In the genomic region with DNA sequence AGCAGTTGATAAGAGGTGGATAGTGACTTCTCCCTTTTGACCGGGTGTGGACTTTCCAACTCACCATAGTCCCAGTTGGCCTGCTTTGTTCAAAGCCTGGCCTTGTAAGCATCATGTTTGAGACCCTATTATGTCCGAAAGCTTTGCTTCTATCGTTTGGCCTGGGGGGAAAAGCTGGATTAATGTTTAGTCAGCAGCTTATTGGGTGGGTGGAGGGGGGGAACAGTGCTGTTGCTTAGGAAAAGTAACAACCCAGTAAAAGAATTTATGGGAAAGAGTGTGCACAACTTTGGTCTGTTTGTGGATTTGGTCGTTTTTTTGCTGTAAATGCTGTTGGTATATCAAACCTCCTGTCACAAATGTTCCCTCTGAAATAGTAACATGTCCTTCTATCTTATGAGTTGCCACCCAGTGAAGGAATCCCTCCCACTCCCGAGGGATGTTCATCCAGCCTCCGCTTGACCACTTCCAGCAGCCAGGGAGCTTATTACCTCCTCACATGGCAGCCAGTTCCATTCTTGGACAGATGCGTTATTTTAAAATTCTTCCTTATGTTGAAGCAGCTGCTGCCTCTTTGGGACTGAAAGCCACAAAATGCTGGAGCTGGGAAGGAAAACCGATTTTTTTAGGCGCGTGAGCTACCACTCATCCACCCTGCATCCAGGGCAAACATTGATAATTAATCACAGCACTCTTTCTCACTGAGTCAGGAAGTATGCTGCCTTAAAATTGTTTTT, we compare ENCODE assay signal across 15 cellular contexts. TPM values are rescaled to one million over a fixed set of nuclear protein-coding genes. Genes with fewer than 3 reads are reported as not detected.
DNase-seq lines count a peak whose midpoint lies in the region; ATAC-seq and TF ChIP-seq lines count a peak whose summit lies in the region.
"Had no signal": no experiment of that assay in that cellular context is flagged by ENCODE, and none has a peak within 500 bp of the region (broad histone marks: within the 10 kb centered on the region; RNA-seq: fewer than 3 reads in every experiment).

No MANE protein-coding gene starts in this region.

- peak overlapping the region; percentile 52 for H3K27ac ChIP-seq in suprapubic skin
- H3K27ac ChIP-seq: lower lobe of right lung, right lobe of liver had no signal

- no peaks in the 10 kb centered on the region for H3K27me3 Mint-ChIP-seq in activated naive CD8-positive, alpha-beta T cell treated with anti-CD3 and anti-CD28 coated beads, Interleukin-2, amount 50 U/mL, for 24 hours
- no peaks in the 10 kb centered on the region for H3K27me3 Mint-ChIP-seq in activated naive CD8-positive, alpha-beta T cell treated with anti-CD3 and anti-CD28 coated beads for 36 hours
- no peaks in the 10 kb centered on the region for H3K27me3 Mint-ChIP-seq in activated T-helper 1 cell treated with anti-CD3 and anti-CD28 coated beads, Interleukin-12 subunit alpha, Interleukin-12 subunit beta, Interleukin-2, Interleukin-4 antibody, amounts not matched to agents 30 ng/mL and 10 ng/mL and 1 ng/mL, durations not matched to agents 14 hours and 24 hours and 36 hours (ENCODE audit: insufficient read depth)
- no peaks in the 10 kb centered on the region for H3K27me3 Mint-ChIP-seq in T-cell

- H3K27me3 ChIP-seq in suprapubic skin: no peaks in the 10 kb centered on the region
- H3K27me3 ChIP-seq: right lobe of liver had no signal

- DNase-seq in activated naive CD8-positive, alpha-beta T cell treated with anti-CD3 and anti-CD28 coated beads, Interleukin-2, amount 50 U/mL, for 24 hours: no peak
- DNase-seq in activated naive CD8-positive, alpha-beta T cell treated with anti-CD3 and anti-CD28 coated beads for 36 hours: no peak
- no peak for DNase-seq in activated T-helper 1 cell treated with anti-CD3 and anti-CD28 coated beads, Interleukin-12 subunit alpha, Interleukin-12 subunit beta, Interleukin-2, Interleukin-4 antibody, amounts not matched to agents 30 ng/mL and 10 ng/mL and 1 ng/mL, durations not matched to agents 14 hours and 24 hours and 36 hours (ENCODE audit: low spot score)
- DNase-seq in left kidney (ENCODE audit: low read depth, low spot score): peak; percentile 28
- no peak for DNase-seq in suprapubic skin (ENCODE audit: low spot score in 2 of 2)
- DNase-seq in T-cell: no peak
- DNase-seq in RPMI8226: no peak
- DNase-seq: activated naive CD4-positive, alpha-beta T cell treated with Interleukin-2 at 50 U/mL for 16 hours; COR-L47; lower lobe of right lung; MM.1S; NCI-H187; NCI-H510A treated with DMSO at 0.1 percent for 48 hours; right lobe of liver had no signal

- peak overlapping the region; percentile 60 for H3K27ac Mint-ChIP-seq in activated naive CD8-positive, alpha-beta T cell treated with anti-CD3 and anti-CD28 coated beads, Interleukin-2, amount 50 U/mL, for 24 hours
- no peak overlapping the region for H3K27ac Mint-ChIP-seq in activated naive CD8-positive, alpha-beta T cell treated with anti-CD3 and anti-CD28 coated beads for 36 hours
- peak overlapping the region; percentile 87 for H3K27ac Mint-ChIP-seq in activated T-helper 1 cell treated with anti-CD3 and anti-CD28 coated beads, Interleukin-12 subunit alpha, Interleukin-12 subunit beta, Interleukin-2, Interleukin-4 antibody, amounts not matched to agents 30 ng/mL and 10 ng/mL and 1 ng/mL, durations not matched to agents 14 hours and 24 hours and 36 hours
- H3K27ac Mint-ChIP-seq in T-cell: no peak overlapping the region

- H3K4me1 Mint-ChIP-seq in activated naive CD8-positive, alpha-beta T cell treated with anti-CD3 and anti-CD28 coated beads, Interleukin-2, amount 50 U/mL, for 24 hours: peaks cover 30% of the 10 kb centered on the region
- H3K4me1 Mint-ChIP-seq in activated naive CD8-positive, alpha-beta T cell treated with anti-CD3 and anti-CD28 coated beads for 36 hours: peaks cover 28% of the 10 kb centered on the region
- peaks cover 50% of the 10 kb centered on the region for H3K4me1 Mint-ChIP-seq in activated T-helper 1 cell treated with anti-CD3 and anti-CD28 coated beads, Interleukin-12 subunit alpha, Interleukin-12 subunit beta, Interleukin-2, Interleukin-4 antibody, amounts not matched to agents 30 ng/mL and 10 ng/mL and 1 ng/mL, durations not matched to agents 14 hours and 24 hours and 36 hours (ENCODE audit: low read depth)
- H3K4me1 Mint-ChIP-seq in T-cell: peaks cover 18 to 33% (median 22%) of the 10 kb centered on the region in 3 donors

- H3K4me1 ChIP-seq in suprapubic skin: peaks cover 35% of the 10 kb centered on the region
- H3K4me1 ChIP-seq: right lobe of liver had no signal

- POLR2A ChIA-PET in T-cell (lab: Charles Lee): interaction anchor here in 1 of 2 donors (0.5 kb wide), 1 partner anchor 57 kb away, joined by 9 read pairs; no protein-coding TSS in a partner anchor

- TF ChIP-seq POLR2A in suprapubic skin (IDR thresholded peaks at IDR 0.05): no peak

- no peak for TF ChIP-seq CTCF in suprapubic skin (IDR thresholded peaks at IDR 0.05)

- peaks cover 52% of the 10 kb centered on the region for H3K36me3 Mint-ChIP-seq in activated naive CD8-positive, alpha-beta T cell treated with anti-CD3 and anti-CD28 coated beads, Interleukin-2, amount 50 U/mL, for 24 hours (ENCODE audit: low read depth)
- peaks cover 30% of the 10 kb centered on the region for H3K36me3 Mint-ChIP-seq in activated naive CD8-positive, alpha-beta T cell treated with anti-CD3 and anti-CD28 coated beads for 36 hours
- H3K36me3 Mint-ChIP-seq in activated T-helper 1 cell treated with anti-CD3 and anti-CD28 coated beads, Interleukin-12 subunit alpha, Interleukin-12 subunit beta, Interleukin-2, Interleukin-4 antibody, amounts not matched to agents 30 ng/mL and 10 ng/mL and 1 ng/mL, durations not matched to agents 14 hours and 24 hours and 36 hours (ENCODE audit: low read depth): peaks cover 54% of the 10 kb centered on the region
- H3K36me3 Mint-ChIP-seq in T-cell: peaks cover 52% of the 10 kb centered on the region

- no peak for TF ChIP-seq EP300 in suprapubic skin (IDR thresholded peaks at IDR 0.05)

- H3K9me3 ChIP-seq in suprapubic skin: no peaks in the 10 kb centered on the region
- H3K9me3 ChIP-seq: lower lobe of right lung, right lobe of liver had no signal

- CTCF ChIA-PET in T-cell (lab: Charles Lee): interaction anchor here (0.6 to 1.8 kb wide), 3 partner anchors 59 to 498 kb away, joined by 3 to 6 read pairs (median 4); a partner anchor contains a TSS

- ATAC-seq in activated naive CD8-positive, alpha-beta T cell treated with anti-CD3 and anti-CD28 coated beads, Interleukin-2, amount 50 U/mL, for 24 hours: no peak
- no peak for ATAC-seq in T-cell (replicated peaks in 1 of 4)
- no peak for ATAC-seq in GM21515 (IDR thresholded peaks at IDR 0.05; ENCODE audit: unreplicated experiment)
- ATAC-seq: lower lobe of right lung had no signal

- no peak overlapping the region for H3K4me3 ChIP-seq in suprapubic skin
- H3K4me3 ChIP-seq: lower lobe of right lung, right lobe of liver had no signal

- intact Hi-C loops in activated T-helper 1 cell treated with anti-CD3 and anti-CD28 coated beads, Interleukin-12 subunit alpha, Interleukin-12 subunit beta, Interleukin-2, Interleukin-4 antibody, amounts not matched to agents 30 ng/mL and 10 ng/mL and 1 ng/mL, durations not matched to agents 14 hours and 24 hours and 36 hours (cut with micrococcal nuclease): no loop called here

- 61% methylated on average over 10 of the region's 10 CpGs for WGBS in suprapubic skin

- H3K4me3 Mint-ChIP-seq in activated naive CD8-positive, alpha-beta T cell treated with anti-CD3 and anti-CD28 coated beads, Interleukin-2, amount 50 U/mL, for 24 hours: no peak overlapping the region
- no peak overlapping the region for H3K4me3 Mint-ChIP-seq in activated naive CD8-positive, alpha-beta T cell treated with anti-CD3 and anti-CD28 coated beads for 36 hours
- no peak overlapping the region for H3K4me3 Mint-ChIP-seq in activated T-helper 1 cell treated with anti-CD3 and anti-CD28 coated beads, Interleukin-12 subunit alpha, Interleukin-12 subunit beta, Interleukin-2, Interleukin-4 antibody, amounts not matched to agents 30 ng/mL and 10 ng/mL and 1 ng/mL, durations not matched to agents 14 hours and 24 hours and 36 hours
- H3K4me3 Mint-ChIP-seq in T-cell: no peak overlapping the region

- peaks cover 73% of the 10 kb centered on the region for H3K36me3 ChIP-seq in suprapubic skin

- H3K9me3 Mint-ChIP-seq in activated naive CD8-positive, alpha-beta T cell treated with anti-CD3 and anti-CD28 coated beads, Interleukin-2, amount 50 U/mL, for 24 hours: no peaks in the 10 kb centered on the region
- no peaks in the 10 kb centered on the region for H3K9me3 Mint-ChIP-seq in activated naive CD8-positive, alpha-beta T cell treated with anti-CD3 and anti-CD28 coated beads for 36 hours
- H3K9me3 Mint-ChIP-seq in activated T-helper 1 cell treated with anti-CD3 and anti-CD28 coated beads, Interleukin-12 subunit alpha, Interleukin-12 subunit beta, Interleukin-2, Interleukin-4 antibody, amounts not matched to agents 30 ng/mL and 10 ng/mL and 1 ng/mL, durations not matched to agents 14 hours and 24 hours and 36 hours: no peaks in the 10 kb centered on the region
- H3K9me3 Mint-ChIP-seq in T-cell: no peaks in the 10 kb centered on the region

RNA-seq across cellular contexts. Expression of a gene that starts 10.5 kb away (rescaled TPM):
- total RNA-seq in activated naive CD8-positive, alpha-beta T cell treated with anti-CD3 and anti-CD28 coated beads for 36 hours: 10 to 100 TPM; 36.2 to 36.5 TPM
- total RNA-seq in activated T-helper 1 cell treated with anti-CD3 and anti-CD28 coated beads, Interleukin-12 subunit alpha, Interleukin-12 subunit beta, Interleukin-2, Interleukin-4 antibody, amounts not matched to agents 30 ng/mL and 10 ng/mL and 1 ng/mL, durations not matched to agents 14 hours and 24 hours and 36 hours: 71.3 and 71.8 TPM in 2 replicates
- total RNA-seq in suprapubic skin (100 to 1,000 TPM; 104 to 166 (median 113) TPM), T-cell (10 to 100 TPM; 59.4 to 72.3 (median 62.0) TPM)

RNA-seq across cellular contexts. Expression of a gene that starts 16.9 kb away (rescaled TPM):
- total RNA-seq in activated naive CD8-positive, alpha-beta T cell treated with anti-CD3 and anti-CD28 coated beads for 36 hours: 100 to 1,000 TPM; 232 to 240 TPM
- 355 and 359 TPM in 2 replicates for total RNA-seq in activated T-helper 1 cell treated with anti-CD3 and anti-CD28 coated beads, Interleukin-12 subunit alpha, Interleukin-12 subunit beta, Interleukin-2, Interleukin-4 antibody, amounts not matched to agents 30 ng/mL and 10 ng/mL and 1 ng/mL, durations not matched to agents 14 hours and 24 hours and 36 hours
- total RNA-seq in suprapubic skin (10 to 100 TPM in 1 of 4 donors, 1 to 10 TPM in 3; 1.9 to 16.2 (median 5.8) TPM), T-cell (100 to 1,000 TPM; 337 to 427 (median 397) TPM)

RNA-seq across cellular contexts. Expression of a gene that starts 32.1 kb away (rescaled TPM):
- total RNA-seq in activated naive CD8-positive, alpha-beta T cell treated with anti-CD3 and anti-CD28 coated beads for 36 hours: 1 to 10 TPM; 4.6 to 5.1 TPM
- 5.7 and 6.0 TPM in 2 replicates for total RNA-seq in activated T-helper 1 cell treated with anti-CD3 and anti-CD28 coated beads, Interleukin-12 subunit alpha, Interleukin-12 subunit beta, Interleukin-2, Interleukin-4 antibody, amounts not matched to agents 30 ng/mL and 10 ng/mL and 1 ng/mL, durations not matched to agents 14 hours and 24 hours and 36 hours
- total RNA-seq in suprapubic skin: 1 to 10 TPM; 1.4 to 2.9 (median 2.0) TPM
- 10 to 100 TPM in 2 of 5 donors, 1 to 10 TPM in 3; 3.5 to 10.9 (median 8.7) TPM for total RNA-seq in T-cell

RNA-seq across cellular contexts. Expression of a gene that starts 38.2 kb away (rescaled TPM):
- total RNA-seq in activated naive CD8-positive, alpha-beta T cell treated with anti-CD3 and anti-CD28 coated beads for 36 hours: 10 to 100 TPM; 43.6 to 44.0 TPM
- total RNA-seq in activated T-helper 1 cell treated with anti-CD3 and anti-CD28 coated beads, Interleukin-12 subunit alpha, Interleukin-12 subunit beta, Interleukin-2, Interleukin-4 antibody, amounts not matched to agents 30 ng/mL and 10 ng/mL and 1 ng/mL, durations not matched to agents 14 hours and 24 hours and 36 hours: 54.8 and 57.3 TPM in 2 replicates
- total RNA-seq in suprapubic skin (10 to 100 TPM; 24.8 to 42.4 (median 35.4) TPM), T-cell (10 to 100 TPM; 43.0 to 96.1 (median 45.9) TPM)

RNA-seq across cellular contexts. Expression of a gene that starts 38.5 kb away (rescaled TPM):
- total RNA-seq in activated naive CD8-positive, alpha-beta T cell treated with anti-CD3 and anti-CD28 coated beads for 36 hours: 10 to 100 TPM; 23.3 to 26.8 TPM
- 37.5 and 45.8 TPM in 2 replicates for total RNA-seq in activated T-helper 1 cell treated with anti-CD3 and anti-CD28 coated beads, Interleukin-12 subunit alpha, Interleukin-12 subunit beta, Interleukin-2, Interleukin-4 antibody, amounts not matched to agents 30 ng/mL and 10 ng/mL and 1 ng/mL, durations not matched to agents 14 hours and 24 hours and 36 hours
- 10 to 100 TPM; 36.3 to 57.8 (median 48.0) TPM for total RNA-seq in suprapubic skin
- total RNA-seq in T-cell: 10 to 100 TPM; 42.0 to 48.7 (median 47.0) TPM

Comparison
In these comparisons a context has a peak if more than half of its experiments do, and no peak if none do; other contexts are left out.
1. H3K27ac Mint-ChIP-seq: peak in activated naive CD8-positive, alpha-beta T cell treated with anti-CD3 and anti-CD28 coated beads, Interleukin-2, amount 50 U/mL, for 24 hours (single experiment) and activated T-helper 1 cell treated with anti-CD3 and anti-CD28 coated beads, Interleukin-12 subunit alpha, Interleukin-12 subunit beta, Interleukin-2, Interleukin-4 antibody, amounts not matched to agents 30 ng/mL and 10 ng/mL and 1 ng/mL, durations not matched to agents 14 hours and 24 hours and 36 hours (single experiment); none in activated naive CD8-positive, alpha-beta T cell treated with anti-CD3 and anti-CD28 coated beads for 36 hours (single experiment) and T-cell (0 of 2).
2. RNA of a gene that starts 16.9 kb away (total RNA-seq): 337 to 427 TPM in T-cell, 355 to 359 TPM in activated T-helper 1 cell treated with anti-CD3 and anti-CD28 coated beads, Interleukin-12 subunit alpha, Interleukin-12 subunit beta, Interleukin-2, Interleukin-4 antibody, amounts not matched to agents 30 ng/mL and 10 ng/mL and 1 ng/mL, durations not matched to agents 14 hours and 24 hours and 36 hours and 232 to 240 TPM in activated naive CD8-positive, alpha-beta T cell treated with anti-CD3 and anti-CD28 coated beads for 36 hours; 1.9 to 16.2 TPM in suprapubic skin; every median in the first group is over 10 times any median in the second.